In the genomic region with DNA sequence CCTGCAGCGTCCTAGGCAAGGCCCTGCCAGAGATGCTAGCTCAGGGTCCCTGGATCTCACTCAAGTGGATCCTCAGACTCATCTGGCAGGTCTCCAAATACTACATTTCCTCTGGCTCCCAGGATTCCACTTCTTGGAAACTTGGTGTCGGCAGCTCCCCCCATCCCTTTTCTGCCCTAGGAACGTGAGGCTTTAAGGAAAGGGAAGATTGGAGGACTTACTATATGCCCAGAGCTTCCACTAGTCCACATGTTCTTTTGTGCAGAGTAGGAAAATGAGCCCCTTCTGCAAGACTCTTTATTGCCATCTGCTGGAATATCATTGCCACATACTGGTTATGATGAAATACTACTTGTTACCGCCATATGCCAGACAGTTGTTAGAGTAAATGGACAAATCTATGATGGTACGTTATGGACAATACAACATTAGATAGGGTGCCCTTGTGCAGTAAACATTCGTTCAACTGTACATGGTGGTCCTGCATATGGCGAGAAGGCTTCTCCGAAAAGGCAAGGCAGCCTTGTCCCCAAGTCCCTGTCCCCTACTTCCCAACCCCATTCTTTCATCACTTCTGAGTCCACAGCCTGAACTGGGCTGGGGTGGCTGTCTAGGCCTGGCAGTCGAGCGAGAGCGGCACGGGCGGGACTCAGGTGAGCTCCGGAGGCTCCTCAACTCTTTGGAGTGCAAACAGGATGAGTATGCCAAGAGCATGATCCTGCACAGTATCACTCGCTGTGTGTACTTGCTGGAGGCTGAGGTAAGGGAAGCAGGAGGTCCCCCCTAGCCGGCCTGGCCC, we compare ENCODE assay signal across 8 cellular contexts. TPM values are rescaled to one million over a fixed set of nuclear protein-coding genes. Genes with fewer than 3 reads are reported as not detected.
DNase-seq lines count a peak whose midpoint lies in the region; ATAC-seq and FAIRE-seq lines count a peak whose summit lies in the region.

No MANE protein-coding gene starts in this region.

- H3K4me2 ChIP-seq in Karpas-422 (ENCODE audit: low read depth, low read length, poor library complexity, severe bottlenecking): peak overlapping the region; percentile 58

- H3K9me3 ChIP-seq in Karpas-422 (ENCODE audit: low read length): no peaks in the 10 kb centered on the region

- ATAC-seq in GM18868 (IDR thresholded peaks at IDR 0.05; ENCODE audit: unreplicated experiment) (no peak), HG03469 (IDR thresholded peaks at IDR 0.05; ENCODE audit: unreplicated experiment) (no peak)

- H3K4me1 ChIP-seq in Karpas-422 (ENCODE audit: low read length): peaks cover 20% of the 10 kb centered on the region

- no peaks in the 10 kb centered on the region for H3K9me2 ChIP-seq in Karpas-422 (replicated peaks; ENCODE audit: insufficient read depth, low read length)

- no peaks in the 10 kb centered on the region for H3K36me3 Mint-ChIP-seq in immature natural killer cell
- H3K36me3 Mint-ChIP-seq in stimulated activated naive CD8-positive, alpha-beta T cell treated with anti-CD3 and anti-CD28 coated beads, Interleukin-15, Interleukin-2, amounts not matched to agents 100 ng/mL and 50 ng/mL, for 24 hours (ENCODE audit: low read depth): no peaks in the 10 kb centered on the region

- H3K27ac ChIP-seq in Karpas-422 (ENCODE audit: low read length): no peak overlapping the region

- peak overlapping the region; percentile 73; the same call in 1 of the 2 replicates for H2AFZ ChIP-seq in Karpas-422 (ENCODE audit: low read length)

- peak overlapping the region; percentile 43 for H3K9ac ChIP-seq in Karpas-422 (ENCODE audit: low read length)

- peak overlapping the region in 3 of 6 donors; percentile 17 to 76 (median 41) for H3K27ac Mint-ChIP-seq in immature natural killer cell
- peak overlapping the region; percentile 66 for H3K27ac Mint-ChIP-seq in stimulated activated naive CD8-positive, alpha-beta T cell treated with anti-CD3 and anti-CD28 coated beads, Interleukin-15, Interleukin-2, amounts not matched to agents 100 ng/mL and 50 ng/mL, for 24 hours

- H3K4me3 Mint-ChIP-seq in immature natural killer cell: peak overlapping the region in 1 of 5 donors; percentile 46
- no peak overlapping the region for H3K4me3 Mint-ChIP-seq in stimulated activated naive CD8-positive, alpha-beta T cell treated with anti-CD3 and anti-CD28 coated beads, Interleukin-15, Interleukin-2, amounts not matched to agents 100 ng/mL and 50 ng/mL, for 24 hours

- H3K36me3 ChIP-seq in Karpas-422 (ENCODE audit: insufficient read depth, low read length): no peaks in the 10 kb centered on the region

- peaks cover 0 to 3% (median 2%) of the 10 kb centered on the region in 3 donors for H3K27me3 Mint-ChIP-seq in immature natural killer cell (ENCODE audit: low read depth in 3 of 3)
- H3K27me3 Mint-ChIP-seq in stimulated activated naive CD8-positive, alpha-beta T cell treated with anti-CD3 and anti-CD28 coated beads, Interleukin-15, Interleukin-2, amounts not matched to agents 100 ng/mL and 50 ng/mL, for 24 hours: no peaks in the 10 kb centered on the region

- no peaks in the 10 kb centered on the region for H3K79me2 ChIP-seq in Karpas-422 (ENCODE audit: low read length)

- peak; percentile 88 for FAIRE-seq in G401.6 (lab: Jason Lieb, UNC)

- no peaks in the 10 kb centered on the region for H3K9me3 Mint-ChIP-seq in immature natural killer cell
- no peaks in the 10 kb centered on the region for H3K9me3 Mint-ChIP-seq in stimulated activated naive CD8-positive, alpha-beta T cell treated with anti-CD3 and anti-CD28 coated beads, Interleukin-15, Interleukin-2, amounts not matched to agents 100 ng/mL and 50 ng/mL, for 24 hours

- DNase-seq in Karpas-422: peak; percentile 92
- DNase-seq in NOMO-1 treated with dmso at 0.1 percent for 144 hours (lab: John Stamatoyannopoulos, UW; ENCODE audit: unreplicated experiment): peak; percentile 53
- DNase-seq in astrocyte of the hippocampus (ENCODE audit: low read depth, low spot score): peak; percentile 81
- peak; percentile 61 to 71 (median 67) for DNase-seq in immature natural killer cell

- H4K20me1 ChIP-seq in Karpas-422 (ENCODE audit: insufficient read depth, low read depth, low read length): no peaks in the 10 kb centered on the region

- peaks cover 23 to 27% of the 10 kb centered on the region in 2 donors for H3K4me1 Mint-ChIP-seq in immature natural killer cell
- peaks cover 41% of the 10 kb centered on the region for H3K4me1 Mint-ChIP-seq in stimulated activated naive CD8-positive, alpha-beta T cell treated with anti-CD3 and anti-CD28 coated beads, Interleukin-15, Interleukin-2, amounts not matched to agents 100 ng/mL and 50 ng/mL, for 24 hours (ENCODE audit: low read depth)

- peak overlapping the region; percentile 42; the same call in 1 of the 2 replicates for H3K4me3 ChIP-seq in Karpas-422 (ENCODE audit: low read length)

- H3K27me3 ChIP-seq in Karpas-422 (ENCODE audit: low read length): no peaks in the 10 kb centered on the region

RNA-seq across cellular contexts. Expression of gene ARMC12, which starts 0.8 kb away (rescaled TPM):
- total RNA-seq in Karpas-422 (2014; rRNA removed; shearing (Covaris generic); ENCODE audit: low replicate concordance): 0.60 and 1.6 TPM in 2 replicates
- under 1 TPM in 1 of 3 donors, not detected in 2; 0.16 TPM for polyA plus RNA-seq in immature natural killer cell

RNA-seq across cellular contexts. Expression of gene CLPSL2, which starts 38.8 kb away (rescaled TPM):
- not detected in 2 replicates for total RNA-seq in Karpas-422 (2014; rRNA removed; shearing (Covaris generic); ENCODE audit: low replicate concordance)
- not detected for polyA plus RNA-seq in immature natural killer cell

RNA-seq across cellular contexts. Expression of gene CLPSL1, which starts 43.2 kb away (rescaled TPM):
- not detected in 2 replicates for total RNA-seq in Karpas-422 (2014; rRNA removed; shearing (Covaris generic); ENCODE audit: low replicate concordance)
- polyA plus RNA-seq in immature natural killer cell: not detected

RNA-seq across cellular contexts. Expression of gene FKBP5, which starts 48.9 kb away (rescaled TPM):
- total RNA-seq in Karpas-422 (2014; rRNA removed; shearing (Covaris generic); ENCODE audit: low replicate concordance): 22.9 and 28.3 TPM in 2 replicates
- polyA plus RNA-seq in immature natural killer cell: 10 to 100 TPM; 26.1 to 99.0 (median 29.3) TPM

RNA-seq across cellular contexts. Expression of gene CLPS, which starts 59.5 kb away (rescaled TPM):
- not detected in 2 replicates for total RNA-seq in Karpas-422 (2014; rRNA removed; shearing (Covaris generic); ENCODE audit: low replicate concordance)
- polyA plus RNA-seq in immature natural killer cell: not detected
